In the genomic region with DNA sequence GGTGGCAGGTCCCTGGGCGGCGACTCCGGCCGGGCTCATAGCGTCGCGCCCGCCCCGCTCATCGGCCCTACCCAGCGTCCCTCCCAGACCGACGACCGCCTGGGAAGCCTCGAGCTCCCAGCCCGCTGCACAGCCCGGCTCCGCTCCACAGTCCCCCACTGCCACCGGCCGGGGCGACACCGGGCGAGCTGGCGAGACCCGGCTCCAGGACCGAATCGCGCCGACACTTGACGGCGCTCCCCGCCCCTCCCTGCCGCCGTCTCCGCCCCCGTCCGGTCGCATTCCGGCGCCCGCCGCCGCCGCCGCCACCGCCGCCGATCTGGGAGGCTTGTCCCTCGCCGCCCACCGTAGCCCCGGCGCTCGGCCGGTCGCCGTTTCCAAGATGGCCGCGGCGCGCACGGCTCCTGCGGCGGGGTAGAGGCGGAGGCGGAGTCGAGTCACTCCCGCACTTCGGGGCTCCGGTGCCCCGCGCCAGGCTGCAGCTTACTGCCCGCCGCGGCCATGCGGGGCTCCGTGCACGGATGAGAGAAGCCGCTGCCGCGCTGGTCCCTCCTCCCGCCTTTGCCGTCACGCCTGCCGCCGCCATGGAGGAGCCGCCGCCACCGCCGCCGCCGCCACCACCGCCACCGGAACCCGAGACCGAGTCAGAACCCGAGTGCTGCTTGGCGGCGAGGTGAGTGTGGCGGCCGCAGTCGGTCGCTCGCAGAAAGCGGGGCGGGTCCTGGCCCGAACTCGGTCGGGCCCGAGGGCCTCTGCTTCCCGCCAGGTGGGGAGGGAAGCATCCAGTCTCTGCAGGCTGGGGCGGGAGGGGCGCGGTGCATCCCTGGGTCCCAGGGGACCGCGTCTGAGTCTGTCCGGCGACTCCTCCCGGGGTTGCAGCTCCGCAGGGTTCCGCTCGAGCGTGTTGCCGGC, we compare ENCODE assay signal across 8 cellular contexts. TPM values are rescaled to one million over a fixed set of nuclear protein-coding genes. Genes with fewer than 3 reads are reported as not detected.
DNase-seq lines count a peak whose midpoint lies in the region; ATAC-seq, FAIRE-seq and TF ChIP-seq lines count a peak whose summit lies in the region.

A gene with protein sequence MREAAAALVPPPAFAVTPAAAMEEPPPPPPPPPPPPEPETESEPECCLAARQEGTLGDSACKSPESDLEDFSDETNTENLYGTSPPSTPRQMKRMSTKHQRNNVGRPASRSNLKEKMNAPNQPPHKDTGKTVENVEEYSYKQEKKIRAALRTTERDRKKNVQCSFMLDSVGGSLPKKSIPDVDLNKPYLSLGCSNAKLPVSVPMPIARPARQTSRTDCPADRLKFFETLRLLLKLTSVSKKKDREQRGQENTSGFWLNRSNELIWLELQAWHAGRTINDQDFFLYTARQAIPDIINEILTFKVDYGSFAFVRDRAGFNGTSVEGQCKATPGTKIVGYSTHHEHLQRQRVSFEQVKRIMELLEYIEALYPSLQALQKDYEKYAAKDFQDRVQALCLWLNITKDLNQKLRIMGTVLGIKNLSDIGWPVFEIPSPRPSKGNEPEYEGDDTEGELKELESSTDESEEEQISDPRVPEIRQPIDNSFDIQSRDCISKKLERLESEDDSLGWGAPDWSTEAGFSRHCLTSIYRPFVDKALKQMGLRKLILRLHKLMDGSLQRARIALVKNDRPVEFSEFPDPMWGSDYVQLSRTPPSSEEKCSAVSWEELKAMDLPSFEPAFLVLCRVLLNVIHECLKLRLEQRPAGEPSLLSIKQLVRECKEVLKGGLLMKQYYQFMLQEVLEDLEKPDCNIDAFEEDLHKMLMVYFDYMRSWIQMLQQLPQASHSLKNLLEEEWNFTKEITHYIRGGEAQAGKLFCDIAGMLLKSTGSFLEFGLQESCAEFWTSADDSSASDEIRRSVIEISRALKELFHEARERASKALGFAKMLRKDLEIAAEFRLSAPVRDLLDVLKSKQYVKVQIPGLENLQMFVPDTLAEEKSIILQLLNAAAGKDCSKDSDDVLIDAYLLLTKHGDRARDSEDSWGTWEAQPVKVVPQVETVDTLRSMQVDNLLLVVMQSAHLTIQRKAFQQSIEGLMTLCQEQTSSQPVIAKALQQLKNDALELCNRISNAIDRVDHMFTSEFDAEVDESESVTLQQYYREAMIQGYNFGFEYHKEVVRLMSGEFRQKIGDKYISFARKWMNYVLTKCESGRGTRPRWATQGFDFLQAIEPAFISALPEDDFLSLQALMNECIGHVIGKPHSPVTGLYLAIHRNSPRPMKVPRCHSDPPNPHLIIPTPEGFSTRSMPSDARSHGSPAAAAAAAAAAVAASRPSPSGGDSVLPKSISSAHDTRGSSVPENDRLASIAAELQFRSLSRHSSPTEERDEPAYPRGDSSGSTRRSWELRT (N-terminal part only) (plus strand): TSS at position 359 of the 912 bp plus-strand sequence. CDS start 163 bp downstream, at position 522.

- H3K14ac ChIP-seq in trophoblast cell (ENCODE audit: low read length), result peak within 1 kb of the TSS; percentile 77

- H3K36me3 ChIP-seq in Loucy (ENCODE audit: insufficient read depth, low read length) (no peaks in the 10 kb centered on the region), SU-DHL-6 (ENCODE audit: low read length) (no peaks in the 10 kb centered on the region), trophoblast cell (ENCODE audit: control insufficient read depth in 1 of 2, insufficient read depth in 2 of 2, low read length in 2 of 2) (no peaks in the 10 kb centered on the region), tibial nerve (no peaks in the 10 kb centered on the region)

- H3K4me1 ChIP-seq in Loucy (ENCODE audit: insufficient read depth, low read length, poor library complexity, severe bottlenecking), result peaks cover 30% of the 10 kb centered on the region
- H3K4me1 ChIP-seq in trophoblast cell (ENCODE audit: control insufficient read depth in 1 of 2, insufficient read depth in 2 of 2, low read length in 2 of 2), result no peaks in the 10 kb centered on the region
- H3K4me1 ChIP-seq in tibial nerve, result peaks cover 0 to 44% (median 12%) of the 10 kb centered on the region in 4 donors

- H4K20me1 ChIP-seq in Loucy (ENCODE audit: insufficient read depth, low read length, poor library complexity, severe bottlenecking), result peaks cover 41% of the 10 kb centered on the region
- H4K20me1 ChIP-seq in SU-DHL-6 (ENCODE audit: low read depth, low read length), result peaks cover 10% of the 10 kb centered on the region

- H3K4me2 ChIP-seq in Loucy (ENCODE audit: low read depth, low read length, poor library complexity, severe bottlenecking) (peak within 1 kb of the TSS; percentile 94), SU-DHL-6 (ENCODE audit: low read depth, low read length, poor library complexity, severe bottlenecking) (peak within 1 kb of the TSS; percentile 59), trophoblast cell (ENCODE audit: low read length) (peak within 1 kb of the TSS; percentile 93)

- no peaks in the 10 kb centered on the region for H3K9me3 Mint-ChIP-seq in activated naive CD8-positive, alpha-beta T cell treated with anti-CD3 and anti-CD28 coated beads for 36 hours

- ATAC-seq in Right ventricle myocardium superior (ENCODE audit: poor library complexity), result peak; percentile 93

- H3K4me3 ChIP-seq in Loucy (ENCODE audit: low read length, poor library complexity, severe bottlenecking), result peak within 1 kb of the TSS; percentile 97
- H3K4me3 ChIP-seq in SU-DHL-6 (ENCODE audit: insufficient read depth, low read length, poor library complexity, severe bottlenecking), result peak within 1 kb of the TSS; percentile 63
- H3K4me3 ChIP-seq in trophoblast cell (ENCODE audit: low read depth, low read length), result peak within 1 kb of the TSS; percentile 89
- peak within 1 kb of the TSS; percentile 51 to 93 (median 77) for H3K4me3 ChIP-seq in tibial nerve

- TF ChIP-seq CTCF in Loucy (conservative IDR thresholded peaks at IDR 0.05; ENCODE audit: low read length), result no peak
- no peak for TF ChIP-seq CTCF in SU-DHL-6 (IDR thresholded peaks at IDR 0.05; ENCODE audit: insufficient read depth, low read length, poor library complexity, severe bottlenecking)
- peak in 1 of 5 experiments; percentile 38 for TF ChIP-seq CTCF in tibial nerve (IDR thresholded peaks at IDR 0.05)

- intact Hi-C loops in Right ventricle myocardium superior (cut with DNase I), result loop anchor here (5.0 kb wide), 1 partner anchor 59 kb away; no protein-coding TSS in a partner anchor

- H4K91ac ChIP-seq in trophoblast cell (ENCODE audit: low read depth, low read length), result peak within 1 kb of the TSS; percentile 77

- H4K12ac ChIP-seq in trophoblast cell (ENCODE audit: low read depth, low read length), result peak within 1 kb of the TSS; percentile 20

- peak within 1 kb of the TSS; percentile 65 for H2BK120ac ChIP-seq in trophoblast cell (ENCODE audit: insufficient read depth, low read length, poor library complexity)

- H3K27me3 ChIP-seq in Loucy (ENCODE audit: insufficient read depth, low read length, poor library complexity, severe bottlenecking) (no peaks in the 10 kb centered on the region), SU-DHL-6 (ENCODE audit: low read length) (no peaks in the 10 kb centered on the region), trophoblast cell (ENCODE audit: insufficient read depth, low read length) (no peaks in the 10 kb centered on the region), tibial nerve (no peaks in the 10 kb centered on the region)

- TF ChIP-seq POLR2A in H54 (IDR thresholded peaks at IDR 0.05; ENCODE audit: low read depth, low read length) (peak; percentile 61), tibial nerve (IDR thresholded peaks at IDR 0.05) (peak; percentile 11 to 47)

- H3K9ac ChIP-seq in Loucy (ENCODE audit: low read depth, low read length, poor library complexity, severe bottlenecking), result peak within 1 kb of the TSS; percentile 93
- peak within 1 kb of the TSS; percentile 79 for H3K9ac ChIP-seq in SU-DHL-6 (ENCODE audit: low read length)
- H3K9ac ChIP-seq in trophoblast cell (ENCODE audit: low read length), result peak within 1 kb of the TSS; percentile 69

- peak within 1 kb of the TSS; percentile 89 for H3K27ac Mint-ChIP-seq in activated naive CD8-positive, alpha-beta T cell treated with anti-CD3 and anti-CD28 coated beads for 36 hours

- H3K79me2 ChIP-seq in Loucy (ENCODE audit: insufficient read depth, low read length) (peaks cover 48% of the 10 kb centered on the region), SU-DHL-6 (ENCODE audit: insufficient read depth, low read length) (peaks cover 31% of the 10 kb centered on the region), trophoblast cell (ENCODE audit: control insufficient read depth, insufficient read depth, low read length, poor library complexity) (peaks cover 9% of the 10 kb centered on the region)

- no peak within 1 kb of the TSS for H3K23ac ChIP-seq in trophoblast cell (ENCODE audit: low read length)

- no CpG with 5 or more reads among the region's 124 CpGs for WGBS in trophoblast cell (ENCODE audit: extremely low coverage, insufficient coverage, insufficient read length)
- WGBS in tibial nerve, 2 donors, result 0% methylated on average over 8 of the region's 124 CpGs; no CpG with 5 or more reads in 1 of the 2 donors

- peak within 1 kb of the TSS; percentile 98 for H2AFZ ChIP-seq in Loucy (ENCODE audit: low read length)
- peak within 1 kb of the TSS; percentile 78 for H2AFZ ChIP-seq in SU-DHL-6 (ENCODE audit: low read depth, low read length, severe bottlenecking)
- H2AFZ ChIP-seq in trophoblast cell (ENCODE audit: insufficient read depth, low read length, poor library complexity), result peak within 1 kb of the TSS; percentile 41

- H3K79me1 ChIP-seq in trophoblast cell (ENCODE audit: low read length), result peaks cover 13% of the 10 kb centered on the region

- H3K27ac ChIP-seq in SU-DHL-6 (ENCODE audit: low read depth, low read length), result peak within 1 kb of the TSS; percentile 51
- peak within 1 kb of the TSS; percentile 84 for H3K27ac ChIP-seq in trophoblast cell (ENCODE audit: low read depth, low read length)
- peak within 1 kb of the TSS; percentile 81 to 98 (median 91) for H3K27ac ChIP-seq in tibial nerve

- TF ChIP-seq EP300 in tibial nerve (IDR thresholded peaks at IDR 0.05), result peak in 1 of 2 donors; percentile 82

- peak within 1 kb of the TSS; percentile 82 for H4K8ac ChIP-seq in trophoblast cell (ENCODE audit: low read depth, low read length)

- H3K9me3 ChIP-seq in Loucy (ENCODE audit: insufficient read depth, low read depth, low read length), result no peaks in the 10 kb centered on the region
- no peaks in the 10 kb centered on the region for H3K9me3 ChIP-seq in SU-DHL-6 (ENCODE audit: insufficient read depth, low read length)
- peaks cover 2% of the 10 kb centered on the region for H3K9me3 ChIP-seq in trophoblast cell (ENCODE audit: insufficient read depth, low read depth, low read length)
- H3K9me3 ChIP-seq in tibial nerve, result no peaks in the 10 kb centered on the region

- H3K18ac ChIP-seq in trophoblast cell (ENCODE audit: low read length), result peak within 1 kb of the TSS; percentile 87

- peaks cover 6% of the 10 kb centered on the region for H3K36me3 Mint-ChIP-seq in activated naive CD8-positive, alpha-beta T cell treated with anti-CD3 and anti-CD28 coated beads for 36 hours

- peaks cover 33% of the 10 kb centered on the region for H3K4me1 Mint-ChIP-seq in activated naive CD8-positive, alpha-beta T cell treated with anti-CD3 and anti-CD28 coated beads for 36 hours

- H3K4ac ChIP-seq in trophoblast cell (ENCODE audit: low read depth, low read length), result peak within 1 kb of the TSS; percentile 78

- peak within 1 kb of the TSS; percentile 91 for H3K4me3 Mint-ChIP-seq in activated naive CD8-positive, alpha-beta T cell treated with anti-CD3 and anti-CD28 coated beads for 36 hours

- H2AK5ac ChIP-seq in trophoblast cell (ENCODE audit: low read length), result no peak within 1 kb of the TSS

- DNase-seq in GM04504 (ENCODE audit: low read depth), result peak; percentile 49
- peak; percentile 45 for DNase-seq in H54 (ENCODE audit: insufficient read length, low spot score)
- peak; percentile 88 for DNase-seq in activated naive CD8-positive, alpha-beta T cell treated with anti-CD3 and anti-CD28 coated beads for 36 hours
- DNase-seq in Right ventricle myocardium superior, result peak; percentile 88
- peak; percentile 87 to 90 for DNase-seq in trophoblast cell
- peak; percentile 47 to 52 for DNase-seq in tibial nerve (ENCODE audit: low spot score in 2 of 2)

- peaks cover 3% of the 10 kb centered on the region for H3K27me3 Mint-ChIP-seq in activated naive CD8-positive, alpha-beta T cell treated with anti-CD3 and anti-CD28 coated beads for 36 hours

- H2BK5ac ChIP-seq in trophoblast cell (ENCODE audit: low read depth, low read length, poor library complexity), result peak within 1 kb of the TSS; percentile 89

- no peak for FAIRE-seq in H54 (lab: Jason Lieb, UNC)

- H3F3A ChIP-seq in Loucy (ENCODE audit: low read depth) (peaks cover 5% of the 10 kb centered on the region; the same call in 1 of the 2 replicates), SU-DHL-6 (ENCODE audit: insufficient read depth) (peaks cover 9% of the 10 kb centered on the region; the same call in 1 of the 2 replicates)

- peak within 1 kb of the TSS; percentile 19 for H2BK12ac ChIP-seq in trophoblast cell (ENCODE audit: low read length)

- H3K9me2 ChIP-seq in Loucy (replicated peaks; ENCODE audit: low read depth, low read length) (no peaks in the 10 kb centered on the region), SU-DHL-6 (replicated peaks; ENCODE audit: insufficient read depth, low read length) (no peaks in the 10 kb centered on the region)

RNA-seq across cellular contexts. Expression of the gene that starts here (rescaled TPM):
- 10 to 100 TPM; 32.8 to 38.1 TPM for total RNA-seq in activated naive CD8-positive, alpha-beta T cell treated with anti-CD3 and anti-CD28 coated beads for 36 hours
- total RNA-seq in Right ventricle myocardium superior (41.7 TPM), tibial nerve (10 to 100 TPM; 42.9 to 63.0 (median 56.0) TPM)
- polyA plus RNA-seq in trophoblast cell (2013), result 27.6 and 29.3 TPM in 2 replicates

Comparison
In these comparisons a context has a peak if more than half of its experiments do, and no peak if none do; other contexts are left out.
1. Peak in every context shown above with its lines: DNase-seq, ATAC-seq, H3K4me3 ChIP-seq and H3K27ac ChIP-seq.
2. H2AFZ ChIP-seq: peak in every context shown above with its lines; median percentile 98 in Loucy; 78 in SU-DHL-6; 41 in trophoblast cell.